Comparison of ENCODE assay signal across 8 cellular contexts in genomic region chr9:85940832-85941616, GRCh38. TPM values are rescaled to one million over a fixed set of nuclear protein-coding genes. Genes with fewer than 3 reads are reported as not detected.
DNase-seq lines count a peak whose midpoint lies in the region; ATAC-seq, FAIRE-seq and TF ChIP-seq lines count a peak whose summit lies in the region.

Gene NAA35, plus strand, starts transcription at chr9:85941146. Its CDS starts 1,014 bp downstream, at chr9:85942160.

- intact Hi-C loops in natural killer cell (cut with micrococcal nuclease) = loop anchor here (1.0 to 5.0 kb wide), 4 partner anchors 199 to 396 kb away; partner anchors contain the start of gene ISCA1

- peak within 1 kb of the TSS; percentile 89 for H2AFZ ChIP-seq in Loucy (ENCODE audit: low read length)

- no peaks in the 10 kb centered on the region for H3K9me3 ChIP-seq in Loucy (ENCODE audit: insufficient read depth, low read depth, low read length)

- H3K27me3 Mint-ChIP-seq in natural killer cell (ENCODE audit: low read depth in 2 of 2) = no peaks in the 10 kb centered on the region

- H3K4me3 Mint-ChIP-seq in natural killer cell = peak within 1 kb of the TSS; percentile 49

- TF ChIP-seq CTCF in Loucy (conservative IDR thresholded peaks at IDR 0.05; ENCODE audit: low read length) = no peak
- no peak for TF ChIP-seq CTCF in fibroblast of mammary gland (conservative IDR thresholded peaks at IDR 0.05; ENCODE audit: control insufficient read depth, insufficient read depth, low read depth, low read length)
- TF ChIP-seq CTCF in natural killer cell (IDR thresholded peaks at IDR 0.05) = no peak

- peak within 1 kb of the TSS; percentile 87 for H3K9ac ChIP-seq in Loucy (ENCODE audit: low read depth, low read length, poor library complexity, severe bottlenecking)

- H3K9me2 ChIP-seq in Loucy (replicated peaks; ENCODE audit: low read depth, low read length) = no peaks in the 10 kb centered on the region

- no peaks in the 10 kb centered on the region for H3K36me3 ChIP-seq in Loucy (ENCODE audit: insufficient read depth, low read length)

- ATAC-seq in natural killer cell = peak; percentile 89 to 96 (median 89)

- no peaks in the 10 kb centered on the region for H3K9me3 Mint-ChIP-seq in natural killer cell

- H3K4me1 Mint-ChIP-seq in natural killer cell = peaks cover 6 to 19% of the 10 kb centered on the region in 2 donors

- no peaks in the 10 kb centered on the region for H3K36me3 Mint-ChIP-seq in natural killer cell

- peak within 1 kb of the TSS; percentile 81 for H3K4me2 ChIP-seq in Loucy (ENCODE audit: low read depth, low read length, poor library complexity, severe bottlenecking)

- H4K20me1 ChIP-seq in Loucy (ENCODE audit: insufficient read depth, low read length, poor library complexity, severe bottlenecking) = peaks cover 43% of the 10 kb centered on the region

- H3K4me3 ChIP-seq in Loucy (ENCODE audit: low read length, poor library complexity, severe bottlenecking) (peak within 1 kb of the TSS; percentile 96), fibroblast of mammary gland (ENCODE audit: control insufficient read depth, low read depth, low read length) (peak within 1 kb of the TSS; percentile 73)

- H3K27me3 ChIP-seq in Loucy (ENCODE audit: insufficient read depth, low read length, poor library complexity, severe bottlenecking) = peaks cover 5% of the 10 kb centered on the region

- peak within 1 kb of the TSS in 1 of 2 donors; percentile 98 for H3K27ac Mint-ChIP-seq in natural killer cell

- peak; percentile 98 for DNase-seq in EH (ENCODE audit: low read depth)
- peak; percentile 98 for DNase-seq in H54 (ENCODE audit: insufficient read length, low spot score)
- DNase-seq in activated T-helper 9 cell treated with anti-CD3 and anti-CD28 coated beads, Interleukin-2, amount 50 U/mL, for 16 hours (ENCODE audit: low read depth) = peak; percentile 98
- peak; percentile 96 for DNase-seq in fibroblast of mammary gland (ENCODE audit: low read depth)
- DNase-seq in natural killer cell = peak; percentile 98
- DNase-seq in stimulated activated naive CD4-positive, alpha-beta T cell treated with Interleukin-2 at 50 U/mL for 16 hours (lab: John Stamatoyannopoulos, UW) = peak; percentile 98

- TF ChIP-seq POLR2A in H54 (IDR thresholded peaks at IDR 0.05; ENCODE audit: low read depth, low read length) (peak; percentile 52), Raji (IDR thresholded peaks at IDR 0.05; ENCODE audit: insufficient read depth, low read depth, low read length) (peak; percentile 68; the same call in 1 of the 2 replicates)

- peak; percentile 99 for FAIRE-seq in H54 (lab: Jason Lieb, UNC)

- H3F3A ChIP-seq in Loucy (ENCODE audit: low read depth) = no peaks in the 10 kb centered on the region

- peaks cover 40% of the 10 kb centered on the region for H3K4me1 ChIP-seq in Loucy (ENCODE audit: insufficient read depth, low read length, poor library complexity, severe bottlenecking)

- H3K79me2 ChIP-seq in Loucy (ENCODE audit: insufficient read depth, low read length) = peaks cover 47% of the 10 kb centered on the region

RNA-seq across cellular contexts. Expression of gene NAA35, which starts in this region (rescaled TPM):
- total RNA-seq in natural killer cell = 10 to 100 TPM; 19.9 to 27.6 (median 21.0) TPM

Comparison
In these comparisons a context has a peak if more than half of its experiments do, and no peak if none do; other contexts are left out.
1. Peak in every context shown above with its lines: DNase-seq, ATAC-seq and H3K4me3 ChIP-seq.